Comparison of ENCODE assay signal across 10 cellular contexts in the genomic region with DNA sequence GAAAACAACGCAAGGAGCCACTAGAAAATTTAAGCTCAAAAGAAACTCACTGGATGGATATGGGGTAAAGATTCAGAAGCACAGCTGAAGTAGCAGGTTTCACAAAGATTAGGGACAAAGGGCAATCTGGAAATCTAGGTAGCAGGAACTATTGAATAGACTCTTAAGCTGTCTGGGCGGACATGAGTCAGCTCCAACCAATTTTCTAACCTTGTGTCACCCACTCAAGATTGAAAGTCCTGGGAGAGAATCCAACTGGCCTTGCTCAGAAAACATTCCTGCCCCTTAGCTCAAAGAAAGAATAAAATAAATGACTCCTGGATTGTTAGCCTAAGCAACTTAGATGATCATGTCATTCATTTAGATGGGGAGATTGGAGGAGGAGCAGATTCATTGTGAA.
DNase-seq lines count a peak whose midpoint lies in the region; ATAC-seq and TF ChIP-seq lines count a peak whose summit lies in the region.
"Had no signal": no experiment of that assay in that cellular context is flagged by ENCODE, and none has a peak within 500 bp of the region (broad histone marks: within the 10 kb centered on the region; RNA-seq: fewer than 3 reads in every experiment).

No MANE protein-coding gene starts in this region.

- peak overlapping the region in 1 of 2 experiments; percentile 4; a peak in 1 of 4 replicates for H3K4me3 ChIP-seq in SK-N-SH (ENCODE audit: low read depth in 2 of 2, low read length in 1 of 2)
- no peak overlapping the region for H3K4me3 ChIP-seq in fibroblast of villous mesenchyme (ENCODE audit: low read depth, low read length)
- no peak overlapping the region for H3K4me3 ChIP-seq in thyroid gland (replicated peaks in 1 of 3)
- H3K4me3 ChIP-seq: prostate gland had no signal

- no peak for TF ChIP-seq POLR2A in thyroid gland (IDR thresholded peaks at IDR 0.05)

- TF ChIP-seq EP300 in SK-N-SH (IDR thresholded peaks at IDR 0.05; ENCODE audit: borderline replicate concordance in 1 of 2, low read depth in 1 of 2, low read length in 1 of 2) = peak in 1 of 2 experiments; percentile 89; a peak in 2 of 4 replicates

- peak; percentile 12 for DNase-seq in H4 (ENCODE audit: low spot score)
- DNase-seq in SK-N-SH = no peak
- DNase-seq in fibroblast of villous mesenchyme (ENCODE audit: low read depth) = peak; percentile 26
- peak; percentile 63 to 68 for DNase-seq in thyroid gland
- DNase-seq: effector memory CD4-positive, alpha-beta T cell; Karpas-422 had no signal

- H3K9me2 ChIP-seq in SK-N-SH = no peaks in the 10 kb centered on the region

- CTCF ChIA-PET in SK-N-SH (lab: Yijun Ruan, JAX) = interaction anchor here (0.7 kb wide), 1 partner anchor 66 kb away, joined by 3 read pairs; no protein-coding TSS in a partner anchor

- peak overlapping the region; percentile 58; the same call in 1 of the 2 replicates for H3K9ac ChIP-seq in SK-N-SH

- H3K4me1 ChIP-seq in SK-N-SH (ENCODE audit: control insufficient read depth in 1 of 2, insufficient read depth in 2 of 2, low read depth in 1 of 2, low read length in 1 of 2) (peaks cover 0 to 20% of the 10 kb centered on the region in 2 experiments; a peak in 3 of 4 replicates), thyroid gland (peaks cover 16 to 17% of the 10 kb centered on the region in 2 donors)
- H3K4me1 ChIP-seq: prostate gland had no signal

- no peaks in the 10 kb centered on the region for H3K79me2 ChIP-seq in SK-N-SH (ENCODE audit: insufficient read depth)

- intact Hi-C loops in thyroid gland (cut with DNase I) = no loop called here

- H4K20me1 ChIP-seq in SK-N-SH (ENCODE audit: insufficient read depth) = no peaks in the 10 kb centered on the region

- H3F3A ChIP-seq in SK-N-SH (replicated peaks; ENCODE audit: insufficient read depth) = peaks cover 25% of the 10 kb centered on the region

- no peaks in the 10 kb centered on the region for H3K36me3 ChIP-seq in SK-N-SH (replicated peaks in 1 of 2; ENCODE audit: control insufficient read depth in 1 of 2, insufficient read depth in 2 of 2, low read length in 1 of 2)
- H3K36me3 ChIP-seq in thyroid gland = no peaks in the 10 kb centered on the region
- H3K36me3 ChIP-seq: prostate gland had no signal

- H2AFZ ChIP-seq in SK-N-SH (ENCODE audit: low read depth) = peak overlapping the region; percentile 58

- 26% methylated on average over 2 of the region's 2 CpGs for WGBS in SK-N-SH (ENCODE audit: low lambda C conversion rate)
- 48 to 56% methylated on average over 2 of the region's 2 CpGs for WGBS in thyroid gland, 2 donors

- no peaks in the 10 kb centered on the region for H3K27me3 ChIP-seq in SK-N-SH (ENCODE audit: insufficient read depth)
- no peaks in the 10 kb centered on the region for H3K27me3 ChIP-seq in thyroid gland

- no peak for ATAC-seq in HG03457 (IDR thresholded peaks at IDR 0.05; ENCODE audit: unreplicated experiment)
- no peak for ATAC-seq in HG03520 (IDR thresholded peaks at IDR 0.05; ENCODE audit: unreplicated experiment)
- ATAC-seq in GM18870 (IDR thresholded peaks at IDR 0.05; ENCODE audit: unreplicated experiment) = no peak

- no peaks in the 10 kb centered on the region for H3K9me3 ChIP-seq in SK-N-SH
- H3K9me3 ChIP-seq in thyroid gland = no peaks in the 10 kb centered on the region
- H3K9me3 ChIP-seq: prostate gland had no signal

- no peak for TF ChIP-seq RAD21 in SK-N-SH (IDR thresholded peaks at IDR 0.05; ENCODE audit: low read length)

- POLR2A ChIA-PET in SK-N-SH (lab: Yijun Ruan, JAX) = no interaction called here

- no peak for TF ChIP-seq CTCF in SK-N-SH (IDR thresholded peaks at IDR 0.05)
- TF ChIP-seq CTCF in fibroblast of villous mesenchyme (IDR thresholded peaks at IDR 0.05; ENCODE audit: insufficient read depth, low read depth, low read length) = no peak
- no peak for TF ChIP-seq CTCF in thyroid gland (IDR thresholded peaks at IDR 0.05)

- H3K4me2 ChIP-seq in SK-N-SH = peak overlapping the region; percentile 63; the same call in 1 of the 2 replicates

- H3K27ac ChIP-seq in SK-N-SH (ENCODE audit: low read depth in 2 of 2, low read length in 1 of 2) = peak overlapping the region; percentile 55 to 96; a peak in 3 of 4 replicates
- peak overlapping the region; percentile 80 to 84 (median 80) for H3K27ac ChIP-seq in thyroid gland
- H3K27ac ChIP-seq: prostate gland had no signal

TF ChIP-seq in SK-N-SH, 30 proteins besides CTCF, POLR2A, EP300 and RAD21 (continues in another document):
- TF ChIP-seq POLR2AphosphoS5 (IDR thresholded peaks at IDR 0.05; ENCODE audit: low read depth, low read length) = no peak
- no peak for TF ChIP-seq CHD2 (IDR thresholded peaks at IDR 0.05; ENCODE audit: low read length, partially characterized antibody)
- TF ChIP-seq EZH2phosphoT487 (IDR thresholded peaks at IDR 0.05; ENCODE audit: borderline replicate concordance, low read depth) = no peak
- no peak for TF ChIP-seq ELF1 (IDR thresholded peaks at IDR 0.05)
- 0 out of 2 replicates have a peak, but pooled peaks have one; percentile 28 for TF ChIP-seq FOXM1 (IDR thresholded peaks at IDR 0.05; ENCODE audit: low read depth)
- 0 out of 2 replicates have a peak, but pooled peaks have one; percentile 36 for TF ChIP-seq SIN3A (IDR thresholded peaks at IDR 0.05; ENCODE audit: borderline replicate concordance, low read depth, low read length)
- TF ChIP-seq NFIC (IDR thresholded peaks at IDR 0.05; ENCODE audit: borderline replicate concordance) = peak; percentile 93
- TF ChIP-seq, protein P1, sequence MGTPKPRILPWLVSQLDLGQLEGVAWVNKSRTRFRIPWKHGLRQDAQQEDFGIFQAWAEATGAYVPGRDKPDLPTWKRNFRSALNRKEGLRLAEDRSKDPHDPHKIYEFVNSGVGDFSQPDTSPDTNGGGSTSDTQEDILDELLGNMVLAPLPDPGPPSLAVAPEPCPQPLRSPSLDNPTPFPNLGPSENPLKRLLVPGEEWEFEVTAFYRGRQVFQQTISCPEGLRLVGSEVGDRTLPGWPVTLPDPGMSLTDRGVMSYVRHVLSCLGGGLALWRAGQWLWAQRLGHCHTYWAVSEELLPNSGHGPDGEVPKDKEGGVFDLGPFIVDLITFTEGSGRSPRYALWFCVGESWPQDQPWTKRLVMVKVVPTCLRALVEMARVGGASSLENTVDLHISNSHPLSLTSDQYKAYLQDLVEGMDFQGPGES (IDR thresholded peaks at IDR 0.05; ENCODE audit: low read depth, low read length) = no peak
- TF ChIP-seq NRF1 (IDR thresholded peaks at IDR 0.05; ENCODE audit: low read depth, low read length) = no peak
- TF ChIP-seq, protein P2, sequence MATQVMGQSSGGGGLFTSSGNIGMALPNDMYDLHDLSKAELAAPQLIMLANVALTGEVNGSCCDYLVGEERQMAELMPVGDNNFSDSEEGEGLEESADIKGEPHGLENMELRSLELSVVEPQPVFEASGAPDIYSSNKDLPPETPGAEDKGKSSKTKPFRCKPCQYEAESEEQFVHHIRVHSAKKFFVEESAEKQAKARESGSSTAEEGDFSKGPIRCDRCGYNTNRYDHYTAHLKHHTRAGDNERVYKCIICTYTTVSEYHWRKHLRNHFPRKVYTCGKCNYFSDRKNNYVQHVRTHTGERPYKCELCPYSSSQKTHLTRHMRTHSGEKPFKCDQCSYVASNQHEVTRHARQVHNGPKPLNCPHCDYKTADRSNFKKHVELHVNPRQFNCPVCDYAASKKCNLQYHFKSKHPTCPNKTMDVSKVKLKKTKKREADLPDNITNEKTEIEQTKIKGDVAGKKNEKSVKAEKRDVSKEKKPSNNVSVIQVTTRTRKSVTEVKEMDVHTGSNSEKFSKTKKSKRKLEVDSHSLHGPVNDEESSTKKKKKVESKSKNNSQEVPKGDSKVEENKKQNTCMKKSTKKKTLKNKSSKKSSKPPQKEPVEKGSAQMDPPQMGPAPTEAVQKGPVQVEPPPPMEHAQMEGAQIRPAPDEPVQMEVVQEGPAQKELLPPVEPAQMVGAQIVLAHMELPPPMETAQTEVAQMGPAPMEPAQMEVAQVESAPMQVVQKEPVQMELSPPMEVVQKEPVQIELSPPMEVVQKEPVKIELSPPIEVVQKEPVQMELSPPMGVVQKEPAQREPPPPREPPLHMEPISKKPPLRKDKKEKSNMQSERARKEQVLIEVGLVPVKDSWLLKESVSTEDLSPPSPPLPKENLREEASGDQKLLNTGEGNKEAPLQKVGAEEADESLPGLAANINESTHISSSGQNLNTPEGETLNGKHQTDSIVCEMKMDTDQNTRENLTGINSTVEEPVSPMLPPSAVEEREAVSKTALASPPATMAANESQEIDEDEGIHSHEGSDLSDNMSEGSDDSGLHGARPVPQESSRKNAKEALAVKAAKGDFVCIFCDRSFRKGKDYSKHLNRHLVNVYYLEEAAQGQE (IDR thresholded peaks at IDR 0.05; ENCODE audit: low read depth, low read length) = 0 out of 2 replicates have a peak, but pooled peaks have one; percentile 24
- peak; percentile 82 for TF ChIP-seq TCF12 (IDR thresholded peaks at IDR 0.05)
- TF ChIP-seq, protein P3, sequence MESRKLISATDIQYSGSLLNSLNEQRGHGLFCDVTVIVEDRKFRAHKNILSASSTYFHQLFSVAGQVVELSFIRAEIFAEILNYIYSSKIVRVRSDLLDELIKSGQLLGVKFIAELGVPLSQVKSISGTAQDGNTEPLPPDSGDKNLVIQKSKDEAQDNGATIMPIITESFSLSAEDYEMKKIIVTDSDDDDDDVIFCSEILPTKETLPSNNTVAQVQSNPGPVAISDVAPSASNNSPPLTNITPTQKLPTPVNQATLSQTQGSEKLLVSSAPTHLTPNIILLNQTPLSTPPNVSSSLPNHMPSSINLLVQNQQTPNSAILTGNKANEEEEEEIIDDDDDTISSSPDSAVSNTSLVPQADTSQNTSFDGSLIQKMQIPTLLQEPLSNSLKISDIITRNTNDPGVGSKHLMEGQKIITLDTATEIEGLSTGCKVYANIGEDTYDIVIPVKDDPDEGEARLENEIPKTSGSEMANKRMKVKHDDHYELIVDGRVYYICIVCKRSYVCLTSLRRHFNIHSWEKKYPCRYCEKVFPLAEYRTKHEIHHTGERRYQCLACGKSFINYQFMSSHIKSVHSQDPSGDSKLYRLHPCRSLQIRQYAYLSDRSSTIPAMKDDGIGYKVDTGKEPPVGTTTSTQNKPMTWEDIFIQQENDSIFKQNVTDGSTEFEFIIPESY (IDR thresholded peaks at IDR 0.05; ENCODE audit: borderline replicate concordance, low read depth) = no peak
- no peak for TF ChIP-seq SMC3 (IDR thresholded peaks at IDR 0.05; ENCODE audit: low read depth, low read length)
- TF ChIP-seq, protein P4, sequence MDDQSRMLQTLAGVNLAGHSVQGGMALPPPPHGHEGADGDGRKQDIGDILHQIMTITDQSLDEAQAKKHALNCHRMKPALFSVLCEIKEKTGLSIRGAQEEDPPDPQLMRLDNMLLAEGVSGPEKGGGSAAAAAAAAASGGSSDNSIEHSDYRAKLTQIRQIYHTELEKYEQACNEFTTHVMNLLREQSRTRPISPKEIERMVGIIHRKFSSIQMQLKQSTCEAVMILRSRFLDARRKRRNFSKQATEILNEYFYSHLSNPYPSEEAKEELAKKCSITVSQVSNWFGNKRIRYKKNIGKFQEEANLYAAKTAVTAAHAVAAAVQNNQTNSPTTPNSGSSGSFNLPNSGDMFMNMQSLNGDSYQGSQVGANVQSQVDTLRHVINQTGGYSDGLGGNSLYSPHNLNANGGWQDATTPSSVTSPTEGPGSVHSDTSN (IDR thresholded peaks at IDR 0.05) = peak; percentile 91
